Comparison of ENCODE assay signal across 14 cellular contexts in genomic region chr12:128819293-128820144, GRCh38. TPM values are rescaled to one million over a fixed set of nuclear protein-coding genes. Genes with fewer than 3 reads are reported as not detected.
A peak's percentile ranks its signal among the peaks of the same experiment; 100 is the strongest.
DNase-seq lines count a peak whose midpoint lies in the region; ATAC-seq and TF ChIP-seq lines count a peak whose summit lies in the region.
"Had no signal": no experiment of that assay in that cellular context is flagged by ENCODE, and none has a peak within 500 bp of the region (broad histone marks: within the 10 kb centered on the region; RNA-seq: fewer than 3 reads in every experiment).

No MANE protein-coding gene starts in this region.

- intact Hi-C loops in breast epithelium (cut with DNase I; ENCODE audit: low total_unique reads) = no loop called here
- intact Hi-C loops in mucosa of descending colon (cut with DNase I, micrococcal nuclease) = no loop called here

- peaks cover 65 to 81% (median 72%) of the 10 kb centered on the region in 3 donors for H3K4me1 Mint-ChIP-seq in CD8-positive, alpha-beta memory T cell
- peaks cover 61% of the 10 kb centered on the region for H3K4me1 Mint-ChIP-seq in HFFc6 (ENCODE audit: low read depth)

- CTCF ChIA-PET in CD8-positive, alpha-beta memory T cell (lab: Charles Lee) = interaction anchor here (1.6 kb wide), 1 partner anchor 24 kb away, joined by 3 read pairs; no protein-coding TSS in a partner anchor

- no peaks in the 10 kb centered on the region for H3K27me3 Mint-ChIP-seq in CD8-positive, alpha-beta memory T cell
- H3K27me3 Mint-ChIP-seq in HFFc6 (ENCODE audit: insufficient read depth) = peaks cover 2% of the 10 kb centered on the region; the same call in 1 of the 2 replicates

- H3K4me3 Mint-ChIP-seq in CD8-positive, alpha-beta memory T cell = peak overlapping the region in 4 of 7 donors; percentile 11 to 74 (median 40)
- H3K4me3 Mint-ChIP-seq in HFFc6 = no peak overlapping the region

- no peak for DNase-seq in CD8-positive, alpha-beta memory T cell
- no peak for DNase-seq in HFFc6
- DNase-seq in breast epithelium (ENCODE audit: low spot score in 2 of 2) = no peak
- no peak for DNase-seq in osteoblast (ENCODE audit: insufficient read length, low spot score, missing footprints)
- no peak for DNase-seq in mucosa of descending colon
- no peak for DNase-seq in pons (ENCODE audit: low spot score)
- DNase-seq in NCI-H510A (lab: John Stamatoyannopoulos, UW) = no peak
- DNase-seq: activated CD4-positive, alpha-beta T cell treated with anti-CD3 and anti-CD28 coated beads for 48 hours; activated naive CD4-positive, alpha-beta T cell; upper lobe of right lung had no signal

- TF ChIP-seq POLR2A in breast epithelium (IDR thresholded peaks at IDR 0.05) = no peak

- peak overlapping the region in 7 of 8 donors; percentile 9 to 77 (median 43) for H3K27ac Mint-ChIP-seq in CD8-positive, alpha-beta memory T cell
- H3K27ac Mint-ChIP-seq in HFFc6 = 0 out of 2 replicates have a peak overlapping the region, but pooled peaks have one; percentile 29

- no peak for ATAC-seq in GM18517 (IDR thresholded peaks at IDR 0.05; ENCODE audit: unreplicated experiment)
- no peak for ATAC-seq in mucosa of descending colon
- ATAC-seq: upper lobe of right lung had no signal

- H3K27ac ChIP-seq in CD8-positive, alpha-beta memory T cell (ENCODE audit: low read depth, low read length) = no peak overlapping the region
- peak overlapping the region; percentile 2 to 8 for H3K27ac ChIP-seq in breast epithelium
- peak overlapping the region; percentile 86 for H3K27ac ChIP-seq in osteoblast (ENCODE audit: low read depth, low read length)
- H3K27ac ChIP-seq: upper lobe of right lung had no signal

- H3K36me3 Mint-ChIP-seq in CD8-positive, alpha-beta memory T cell = peaks cover 0 to 22% (median 8%) of the 10 kb centered on the region in 3 donors
- H3K36me3 Mint-ChIP-seq in HFFc6 (ENCODE audit: low read depth) = peaks cover 14% of the 10 kb centered on the region

- peaks cover 48% of the 10 kb centered on the region for H3K4me1 ChIP-seq in CD8-positive, alpha-beta memory T cell (ENCODE audit: insufficient read depth, low read length)
- H3K4me1 ChIP-seq in breast epithelium = peaks cover 0 to 12% of the 10 kb centered on the region in 2 donors
- peaks cover 43% of the 10 kb centered on the region for H3K4me1 ChIP-seq in osteoblast (ENCODE audit: insufficient read depth, low read length)
- peaks cover 17% of the 10 kb centered on the region for H3K4me1 ChIP-seq in mucosa of descending colon (ENCODE audit: low read depth)
- H3K4me1 ChIP-seq: HAP-1 had no signal

- peaks cover 89% of the 10 kb centered on the region for H3K79me2 ChIP-seq in osteoblast (ENCODE audit: insufficient read depth, low read length)

- H3K4me3 ChIP-seq in CD8-positive, alpha-beta memory T cell (ENCODE audit: low read length) = no peak overlapping the region
- no peak overlapping the region for H3K4me3 ChIP-seq in breast epithelium
- H3K4me3 ChIP-seq in osteoblast (ENCODE audit: insufficient read depth, low read length) = no peak overlapping the region
- H3K4me3 ChIP-seq in mucosa of descending colon = no peak overlapping the region
- H3K4me3 ChIP-seq: HAP-1, prostate gland, upper lobe of right lung had no signal

- H3K9me3 Mint-ChIP-seq in CD8-positive, alpha-beta memory T cell = no peaks in the 10 kb centered on the region
- H3K9me3 Mint-ChIP-seq in HFFc6 = no peaks in the 10 kb centered on the region

- peaks cover 10% of the 10 kb centered on the region for H4K20me1 ChIP-seq in osteoblast (ENCODE audit: insufficient read depth, low read length)

- no peaks in the 10 kb centered on the region for H3K27me3 ChIP-seq in CD8-positive, alpha-beta memory T cell (ENCODE audit: insufficient read depth, low read length, poor library complexity, severe bottlenecking)
- no peaks in the 10 kb centered on the region for H3K27me3 ChIP-seq in breast epithelium
- H3K27me3 ChIP-seq in osteoblast (ENCODE audit: insufficient read depth, low read length) = no peaks in the 10 kb centered on the region
- H3K27me3 ChIP-seq: upper lobe of right lung had no signal

- POLR2A ChIA-PET in CD8-positive, alpha-beta memory T cell (lab: Charles Lee) = no interaction called here

- H3K4me2 ChIP-seq in osteoblast (ENCODE audit: insufficient read depth, low read length) = no peak overlapping the region

- no peaks in the 10 kb centered on the region for H3K9me3 ChIP-seq in CD8-positive, alpha-beta memory T cell (ENCODE audit: low read length)
- H3K9me3 ChIP-seq in breast epithelium (no peaks in the 10 kb centered on the region), osteoblast (ENCODE audit: low read depth, low read length) (no peaks in the 10 kb centered on the region), mucosa of descending colon (no peaks in the 10 kb centered on the region)
- H3K9me3 ChIP-seq: HAP-1, prostate gland, upper lobe of right lung had no signal

- H2AFZ ChIP-seq in osteoblast (ENCODE audit: low read length) = no peak overlapping the region

- TF ChIP-seq CTCF in HFFc6 (IDR thresholded peaks at IDR 0.05) (no peak), breast epithelium (IDR thresholded peaks at IDR 0.05) (no peak), osteoblast (IDR thresholded peaks at IDR 0.05; ENCODE audit: extremely low read depth, low read depth, low read length) (no peak), mucosa of descending colon (IDR thresholded peaks at IDR 0.05) (no peak)

- H3K36me3 ChIP-seq in CD8-positive, alpha-beta memory T cell (ENCODE audit: insufficient read depth, low read length) = peaks cover 14% of the 10 kb centered on the region
- H3K36me3 ChIP-seq in breast epithelium (no peaks in the 10 kb centered on the region), osteoblast (ENCODE audit: insufficient read depth, low read length) (peaks cover 3% of the 10 kb centered on the region), mucosa of descending colon (ENCODE audit: low read depth) (no peaks in the 10 kb centered on the region)
- H3K36me3 ChIP-seq: prostate gland had no signal

RNA-seq across cellular contexts. Expression of gene SLC15A4, which starts 4.2 kb away (rescaled TPM):
- 10 to 100 TPM; 21.0 to 21.7 TPM for total RNA-seq in CD8-positive, alpha-beta memory T cell
- 16.1 TPM for polyA plus RNA-seq in CD8-positive, alpha-beta memory T cell
- 10 to 100 TPM; 20.2 to 26.4 (median 23.1) TPM for total RNA-seq in HFFc6 (2021; fragmentation: NEBNext Ultra II Directional; extraction: Animal tissue kit (Norgen Biotek cat#: 25700))
- 10 to 100 TPM; 38.6 to 64.7 (median 41.0) TPM for total RNA-seq in breast epithelium
- 46.6 and 52.5 TPM in 2 replicates for total RNA-seq in osteoblast
- total RNA-seq in mucosa of descending colon = 10 to 100 TPM; 15.4 to 23.4 (median 15.7) TPM

RNA-seq across cellular contexts. Expression of gene GLT1D1, which starts 33.8 kb away (rescaled TPM):
- total RNA-seq in CD8-positive, alpha-beta memory T cell = under 1 TPM; 0.22 to 0.24 TPM
- 0.24 TPM for polyA plus RNA-seq in CD8-positive, alpha-beta memory T cell
- total RNA-seq in HFFc6 (2021; fragmentation: NEBNext Ultra II Directional; extraction: Animal tissue kit (Norgen Biotek cat#: 25700)) = not detected
- under 1 TPM; 0.16 to 0.73 (median 0.33) TPM for total RNA-seq in breast epithelium
- not detected in 2 replicates for total RNA-seq in osteoblast
- total RNA-seq in mucosa of descending colon = under 1 TPM in 2 of 3 donors, not detected in 1; 0.65 to 0.73 TPM
- total RNA-seq: LHCN-M2 had no signal
